In the genomic region with DNA sequence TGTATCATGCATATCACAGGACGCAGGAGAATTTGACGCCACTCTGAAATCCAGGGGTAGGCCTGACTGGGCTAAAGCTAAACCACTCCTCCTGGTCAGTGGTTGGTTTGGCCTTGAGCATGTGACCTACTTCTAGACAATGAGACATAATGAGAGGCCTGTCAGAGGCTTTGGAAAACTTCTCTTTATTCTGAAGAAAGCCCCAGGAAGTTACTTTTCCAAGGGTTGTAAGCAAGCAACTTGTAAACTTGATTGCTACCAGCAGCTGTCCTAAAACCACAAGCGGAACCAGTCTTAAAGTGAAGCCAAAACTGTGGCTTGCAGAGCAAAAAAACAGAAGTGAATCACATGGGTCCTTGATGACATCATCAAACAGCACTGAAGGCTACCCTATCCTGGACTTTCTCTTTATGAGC, we compare ENCODE assay signal across 11 cellular contexts.
A peak's percentile ranks its signal among the peaks of the same experiment; 100 is the strongest.
DNase-seq lines count a peak whose midpoint lies in the region; ATAC-seq and TF ChIP-seq lines count a peak whose summit lies in the region.
"Had no signal": no experiment of that assay in that cellular context is flagged by ENCODE, and none has a peak within 500 bp of the region (broad histone marks: within the 10 kb centered on the region; RNA-seq: fewer than 3 reads in every experiment).

No MANE protein-coding gene starts in this region.

- H3K4me1 ChIP-seq in right atrium auricular region = peaks cover 0 to 9% of the 10 kb centered on the region in 2 donors

- H3K4me1 Mint-ChIP-seq in WTC11 = peaks cover 23% of the 10 kb centered on the region
- peaks cover 24 to 45% of the 10 kb centered on the region in 2 donors for H3K4me1 Mint-ChIP-seq in stimulated activated naive B cell treated with anti-CD40 and anti-IgM and Interleukin-4, amounts not matched to agents 10 μg/mL and 1 μg/mL and 100 μg/mL, for 72 hours
- H3K4me1 Mint-ChIP-seq: activated CD8-positive, alpha-beta memory T cell treated with anti-CD3 and anti-CD28 coated beads, Interleukin-2, amount 10 ng/mL, durations not matched to agents 7 days and 5 days had no signal

- no peak overlapping the region for H3K27ac Mint-ChIP-seq in WTC11
- H3K27ac Mint-ChIP-seq in stimulated activated naive B cell treated with anti-CD40 and anti-IgM and Interleukin-4, amounts not matched to agents 10 μg/mL and 1 μg/mL and 100 μg/mL, for 72 hours = peak overlapping the region; percentile 91
- H3K27ac Mint-ChIP-seq: activated CD8-positive, alpha-beta memory T cell treated with anti-CD3 and anti-CD28 coated beads, Interleukin-2, amount 10 ng/mL, durations not matched to agents 7 days and 5 days had no signal

- peak overlapping the region; percentile 19 to 59 for H3K27ac ChIP-seq in right atrium auricular region

- no peaks in the 10 kb centered on the region for H3K27me3 ChIP-seq in right atrium auricular region

- CTCF ChIA-PET in WTC11 (lab: Charles Lee) = interaction anchor here (0.7 kb wide), 1 partner anchor 9 kb away, joined by 3 read pairs; no protein-coding TSS in a partner anchor

- H3K27me3 Mint-ChIP-seq in WTC11 (ENCODE audit: low read depth) = no peaks in the 10 kb centered on the region
- H3K27me3 Mint-ChIP-seq in stimulated activated naive B cell treated with anti-CD40 and anti-IgM and Interleukin-4, amounts not matched to agents 10 μg/mL and 1 μg/mL and 100 μg/mL, for 72 hours = no peaks in the 10 kb centered on the region
- H3K27me3 Mint-ChIP-seq: activated CD8-positive, alpha-beta memory T cell treated with anti-CD3 and anti-CD28 coated beads, Interleukin-2, amount 10 ng/mL, durations not matched to agents 7 days and 5 days had no signal

- no peak overlapping the region for H3K4me3 Mint-ChIP-seq in WTC11
- H3K4me3 Mint-ChIP-seq in stimulated activated naive B cell treated with anti-CD40 and anti-IgM and Interleukin-4, amounts not matched to agents 10 μg/mL and 1 μg/mL and 100 μg/mL, for 72 hours = peak overlapping the region; percentile 14 to 62
- H3K4me3 Mint-ChIP-seq: activated CD8-positive, alpha-beta memory T cell treated with anti-CD3 and anti-CD28 coated beads, Interleukin-2, amount 10 ng/mL, durations not matched to agents 7 days and 5 days had no signal

- no peak for DNase-seq in WTC11 (ENCODE audit: low spot score)
- DNase-seq in right atrium auricular region (ENCODE audit: low spot score) = no peak
- peak; percentile 53 for DNase-seq in stimulated activated naive B cell treated with anti-CD40 and anti-IgM and Interleukin-4, amounts not matched to agents 10 μg/mL and 1 μg/mL and 100 μg/mL, for 72 hours
- no peak for DNase-seq in NCI-H1694 treated with DMSO at 0.1 percent for 48 hours (lab: John Stamatoyannopoulos, UW)
- no peak for DNase-seq in NCI-H226
- DNase-seq: activated CD8-positive, alpha-beta memory T cell treated with anti-CD3 and anti-CD28 coated beads, Interleukin-2, amount 10 ng/mL, durations not matched to agents 7 days and 5 days; NCI-H774; small intestine had no signal

- TF ChIP-seq CTCF in WTC11 (IDR thresholded peaks at IDR 0.05) (no peak), right atrium auricular region (IDR thresholded peaks at IDR 0.05) (no peak)

- POLR2A ChIA-PET in WTC11 (lab: Charles Lee) = no interaction called here

- H3K9me3 Mint-ChIP-seq in WTC11 = no peaks in the 10 kb centered on the region
- H3K9me3 Mint-ChIP-seq in stimulated activated naive B cell treated with anti-CD40 and anti-IgM and Interleukin-4, amounts not matched to agents 10 μg/mL and 1 μg/mL and 100 μg/mL, for 72 hours = peaks cover 9 to 18% of the 10 kb centered on the region in 2 donors

- ATAC-seq in HG02759 (IDR thresholded peaks at IDR 0.05; ENCODE audit: unreplicated experiment) (peak; percentile 43), WTC11 (no peak; the same call in 1 of the 2 replicates), HG02763 (IDR thresholded peaks at IDR 0.05; ENCODE audit: unreplicated experiment) (no peak), HG03565 (IDR thresholded peaks at IDR 0.05; ENCODE audit: unreplicated experiment) (no peak)
- peak; percentile 85 to 94 for ATAC-seq in stimulated activated naive B cell treated with anti-CD40 and anti-IgM and Interleukin-4, amounts not matched to agents 10 μg/mL and 1 μg/mL and 100 μg/mL, for 72 hours (replicated peaks)
- ATAC-seq: activated CD8-positive, alpha-beta memory T cell treated with anti-CD3 and anti-CD28 coated beads, Interleukin-2, amount 10 ng/mL, durations not matched to agents 7 days and 5 days had no signal

- H3K36me3 Mint-ChIP-seq in WTC11 = no peaks in the 10 kb centered on the region
- peaks cover 6 to 16% of the 10 kb centered on the region in 2 donors for H3K36me3 Mint-ChIP-seq in stimulated activated naive B cell treated with anti-CD40 and anti-IgM and Interleukin-4, amounts not matched to agents 10 μg/mL and 1 μg/mL and 100 μg/mL, for 72 hours

- no peak overlapping the region for H3K4me3 ChIP-seq in right atrium auricular region

- no peaks in the 10 kb centered on the region for H3K9me3 ChIP-seq in right atrium auricular region

- no peaks in the 10 kb centered on the region for H3K36me3 ChIP-seq in right atrium auricular region

TF ChIP-seq in WTC11, 78 proteins besides CTCF, POLR2A, EP300 and RAD21:
- TF ChIP-seq TEAD1 (CRISPR knock-in tag; IDR thresholded peaks at IDR 0.05) (no peak), TCF7 (CRISPR knock-in tag; IDR thresholded peaks at IDR 0.05; ENCODE audit: low read depth) (no peak), OVOL2 (CRISPR knock-in tag; IDR thresholded peaks at IDR 0.05; ENCODE audit: borderline replicate concordance) (no peak)
- TF ChIP-seq, protein P1, sequence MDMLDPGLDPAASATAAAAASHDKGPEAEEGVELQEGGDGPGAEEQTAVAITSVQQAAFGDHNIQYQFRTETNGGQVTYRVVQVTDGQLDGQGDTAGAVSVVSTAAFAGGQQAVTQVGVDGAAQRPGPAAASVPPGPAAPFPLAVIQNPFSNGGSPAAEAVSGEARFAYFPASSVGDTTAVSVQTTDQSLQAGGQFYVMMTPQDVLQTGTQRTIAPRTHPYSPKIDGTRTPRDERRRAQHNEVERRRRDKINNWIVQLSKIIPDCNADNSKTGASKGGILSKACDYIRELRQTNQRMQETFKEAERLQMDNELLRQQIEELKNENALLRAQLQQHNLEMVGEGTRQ (CRISPR knock-in tag; IDR thresholded peaks at IDR 0.05) = peak; percentile 30; the same call in 1 of the 2 replicates
- TF ChIP-seq, protein P2, sequence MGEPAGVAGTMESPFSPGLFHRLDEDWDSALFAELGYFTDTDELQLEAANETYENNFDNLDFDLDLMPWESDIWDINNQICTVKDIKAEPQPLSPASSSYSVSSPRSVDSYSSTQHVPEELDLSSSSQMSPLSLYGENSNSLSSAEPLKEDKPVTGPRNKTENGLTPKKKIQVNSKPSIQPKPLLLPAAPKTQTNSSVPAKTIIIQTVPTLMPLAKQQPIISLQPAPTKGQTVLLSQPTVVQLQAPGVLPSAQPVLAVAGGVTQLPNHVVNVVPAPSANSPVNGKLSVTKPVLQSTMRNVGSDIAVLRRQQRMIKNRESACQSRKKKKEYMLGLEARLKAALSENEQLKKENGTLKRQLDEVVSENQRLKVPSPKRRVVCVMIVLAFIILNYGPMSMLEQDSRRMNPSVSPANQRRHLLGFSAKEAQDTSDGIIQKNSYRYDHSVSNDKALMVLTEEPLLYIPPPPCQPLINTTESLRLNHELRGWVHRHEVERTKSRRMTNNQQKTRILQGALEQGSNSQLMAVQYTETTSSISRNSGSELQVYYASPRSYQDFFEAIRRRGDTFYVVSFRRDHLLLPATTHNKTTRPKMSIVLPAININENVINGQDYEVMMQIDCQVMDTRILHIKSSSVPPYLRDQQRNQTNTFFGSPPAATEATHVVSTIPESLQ (CRISPR knock-in tag; IDR thresholded peaks at IDR 0.05) = no peak

Comparison
In these comparisons a context has a peak if more than half of its experiments do, and no peak if none do; other contexts are left out.
1. ATAC-seq: peak in HG02759 (single experiment) and stimulated activated naive B cell treated with anti-CD40 and anti-IgM and Interleukin-4, amounts not matched to agents 10 μg/mL and 1 μg/mL and 100 μg/mL, for 72 hours (2 of 2); none in WTC11 (single experiment), HG02763 (single experiment) and HG03565 (single experiment).